1 cellular context compared by ENCODE assay signal in genomic region chr2:235043762-235044500, GRCh38.
TF ChIP-seq lines count a peak whose summit lies in the region.

No MANE protein-coding gene starts in this region.

TF ChIP-seq in SK-N-SH, 30 proteins besides CTCF, POLR2A, EP300 and RAD21 (continued from another document):
- no peak for TF ChIP-seq REST (IDR thresholded peaks at IDR 0.05; ENCODE audit: low read depth, low read length)
- no peak for TF ChIP-seq NFIC (IDR thresholded peaks at IDR 0.05; ENCODE audit: borderline replicate concordance)
- TF ChIP-seq ELF1 (IDR thresholded peaks at IDR 0.05) = no peak
- TF ChIP-seq MEF2A (IDR thresholded peaks at IDR 0.05; ENCODE audit: borderline replicate concordance, low read depth) = no peak
- TF ChIP-seq GABPA (IDR thresholded peaks at IDR 0.05; ENCODE audit: low read depth) = no peak
- no peak for TF ChIP-seq ZBTB33 (IDR thresholded peaks at IDR 0.05; ENCODE audit: borderline replicate concordance, low read depth)
- TF ChIP-seq YY1 (IDR thresholded peaks at IDR 0.05; ENCODE audit: low read depth) = no peak
- no peak for TF ChIP-seq POLR2AphosphoS5 (IDR thresholded peaks at IDR 0.05; ENCODE audit: low read depth, low read length)
- no peak for TF ChIP-seq JUND (IDR thresholded peaks at IDR 0.05)
- TF ChIP-seq RCOR1 (IDR thresholded peaks at IDR 0.05; ENCODE audit: low read length) = no peak
- TF ChIP-seq RXRA (IDR thresholded peaks at IDR 0.05; ENCODE audit: borderline replicate concordance, low read depth) = no peak
- TF ChIP-seq CHD2 (IDR thresholded peaks at IDR 0.05; ENCODE audit: low read length, partially characterized antibody) = no peak
- TF ChIP-seq MXI1 (IDR thresholded peaks at IDR 0.05; ENCODE audit: low read depth, low read length) = no peak
- TF ChIP-seq GATA2 (CRISPR knock-in tag; IDR thresholded peaks at IDR 0.05) = no peak
